Comparison of ENCODE assay signal across 20 cellular contexts in the genomic region with DNA sequence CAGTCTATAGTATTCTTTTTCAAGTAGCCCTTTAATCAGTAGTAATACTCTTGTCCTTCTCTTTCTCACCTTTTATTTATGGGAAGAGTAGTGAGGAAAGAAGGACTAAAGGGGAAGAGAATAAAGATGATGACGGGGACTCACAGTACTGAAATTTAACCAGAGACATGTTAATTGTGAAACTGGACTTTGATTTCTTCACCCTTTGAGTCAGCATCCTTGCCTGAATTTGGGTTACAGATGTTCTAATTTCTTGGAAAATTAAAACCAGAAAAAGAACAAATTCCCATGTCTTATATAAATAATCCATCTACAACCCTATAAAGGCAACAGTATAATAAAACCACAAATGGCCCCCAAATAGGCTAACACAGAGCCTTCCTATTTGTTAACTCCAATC. TPM values are rescaled to one million over a fixed set of nuclear protein-coding genes. Genes with fewer than 3 reads are reported as not detected.
DNase-seq lines count a peak whose midpoint lies in the region; ATAC-seq and TF ChIP-seq lines count a peak whose summit lies in the region.
"Had no signal": no experiment of that assay in that cellular context is flagged by ENCODE, and none has a peak within 500 bp of the region (broad histone marks: within the 10 kb centered on the region; RNA-seq: fewer than 3 reads in every experiment).

No MANE protein-coding gene starts in this region.

- peaks cover 10% of the 10 kb centered on the region for H3K27me3 Mint-ChIP-seq in activated T-helper 2 cell treated with anti-CD3 and anti-CD28 coated beads, Interferon-gamma antibody, Interleukin-2, Interleukin-4, amounts not matched to agents 10 μg/mL and 5 μg/mL and 100 μg/mL, durations not matched to agents 14 hours and 24 hours and 36 hours (ENCODE audit: low read depth)

- intact Hi-C loops in Right ventricle myocardium superior (cut with DNase I), result no loop called here
- intact Hi-C loops in cardiac septum (cut with DNase I), result no loop called here
- intact Hi-C loops in sciatic nerve (cut with DNase I), result no loop called here
- intact Hi-C loops in activated T-helper 2 cell treated with anti-CD3 and anti-CD28 coated beads, Interferon-gamma antibody, Interleukin-2, Interleukin-4, amounts not matched to agents 10 μg/mL and 5 μg/mL and 100 μg/mL, durations not matched to agents 14 hours and 24 hours and 36 hours (cut with micrococcal nuclease), result no loop called here

- TF ChIP-seq CTCF in fibroblast of mammary gland (conservative IDR thresholded peaks at IDR 0.05; ENCODE audit: control insufficient read depth, insufficient read depth, low read depth, low read length) (no peak), GM10266 (IDR thresholded peaks at IDR 0.05; ENCODE audit: control insufficient read depth, insufficient read depth, low read depth, missing control alignments) (no peak)

- no peak overlapping the region for H3K27ac Mint-ChIP-seq in activated T-helper 2 cell treated with anti-CD3 and anti-CD28 coated beads, Interferon-gamma antibody, Interleukin-2, Interleukin-4, amounts not matched to agents 10 μg/mL and 5 μg/mL and 100 μg/mL, durations not matched to agents 14 hours and 24 hours and 36 hours
- H3K27ac Mint-ChIP-seq: CD8-positive, alpha-beta T cell had no signal

- no peaks in the 10 kb centered on the region for H3K36me3 Mint-ChIP-seq in activated T-helper 2 cell treated with anti-CD3 and anti-CD28 coated beads, Interferon-gamma antibody, Interleukin-2, Interleukin-4, amounts not matched to agents 10 μg/mL and 5 μg/mL and 100 μg/mL, durations not matched to agents 14 hours and 24 hours and 36 hours (ENCODE audit: low read depth)
- H3K36me3 Mint-ChIP-seq: CD8-positive, alpha-beta T cell had no signal

- ATAC-seq in Right ventricle myocardium superior (ENCODE audit: poor library complexity) (peak; percentile 38), sciatic nerve (peak; percentile 53), HG03039 (IDR thresholded peaks at IDR 0.05; ENCODE audit: unreplicated experiment) (no peak)
- ATAC-seq: CD8-positive, alpha-beta T cell had no signal

- H3K4me3 Mint-ChIP-seq in activated T-helper 2 cell treated with anti-CD3 and anti-CD28 coated beads, Interferon-gamma antibody, Interleukin-2, Interleukin-4, amounts not matched to agents 10 μg/mL and 5 μg/mL and 100 μg/mL, durations not matched to agents 14 hours and 24 hours and 36 hours (ENCODE audit: low read depth), result no peak overlapping the region
- H3K4me3 Mint-ChIP-seq: CD8-positive, alpha-beta T cell had no signal

- DNase-seq in Right ventricle myocardium superior (no peak), cardiac septum (ENCODE audit: low spot score) (no peak), LHCN-M2 (ENCODE audit: low read depth) (peak; percentile 2), fibroblast of mammary gland (ENCODE audit: low read depth) (peak; percentile 90), sciatic nerve (ENCODE audit: low spot score) (no peak), GM10266 (ENCODE audit: extremely low spot score) (no peak)
- DNase-seq in activated T-helper 2 cell treated with anti-CD3 and anti-CD28 coated beads, Interferon-gamma antibody, Interleukin-2, Interleukin-4, amounts not matched to agents 10 μg/mL and 5 μg/mL and 100 μg/mL, durations not matched to agents 14 hours and 24 hours and 36 hours (ENCODE audit: low spot score), result no peak
- DNase-seq: 8988T; Calu3; CD8-positive, alpha-beta T cell; EL; NCI-H1694 treated with DMSO at 0.1 percent for 48 hours; NCI-H748 treated with DMSO at 0.1 percent for 48 hours; SHP77 treated with DMSO at 0.1 percent for 48 hours; SK-N-SH had no signal

- H3K4me3 ChIP-seq in fibroblast of mammary gland (ENCODE audit: control insufficient read depth, low read depth, low read length), result no peak overlapping the region
- H3K4me3 ChIP-seq: BLaER1 treated with 17β-estradiol and CSF1 and Interleukin-3, amounts not matched to agents 10 nM and 100 nM; HAP-1 had no signal

- no peaks in the 10 kb centered on the region for H3K9me3 Mint-ChIP-seq in activated T-helper 2 cell treated with anti-CD3 and anti-CD28 coated beads, Interferon-gamma antibody, Interleukin-2, Interleukin-4, amounts not matched to agents 10 μg/mL and 5 μg/mL and 100 μg/mL, durations not matched to agents 14 hours and 24 hours and 36 hours
- H3K9me3 Mint-ChIP-seq: CD8-positive, alpha-beta T cell had no signal

- H3K4me1 Mint-ChIP-seq in activated T-helper 2 cell treated with anti-CD3 and anti-CD28 coated beads, Interferon-gamma antibody, Interleukin-2, Interleukin-4, amounts not matched to agents 10 μg/mL and 5 μg/mL and 100 μg/mL, durations not matched to agents 14 hours and 24 hours and 36 hours (ENCODE audit: low read depth), result no peaks in the 10 kb centered on the region

RNA-seq across cellular contexts. Expression of a gene that starts 52.0 kb away (rescaled TPM):
- total RNA-seq in Right ventricle myocardium superior (23.7 TPM), cardiac septum (1.3 TPM), LHCN-M2 (2014; rRNA removed) (not detected in 2 replicates), sciatic nerve (4.6 TPM)
- 0.02 TPM for polyA plus RNA-seq in LHCN-M2 (2012)
- total RNA-seq in activated T-helper 2 cell treated with anti-CD3 and anti-CD28 coated beads, Interferon-gamma antibody, Interleukin-2, Interleukin-4, amounts not matched to agents 10 μg/mL and 5 μg/mL and 100 μg/mL, durations not matched to agents 14 hours and 24 hours and 36 hours, result not detected in 2 replicates
- total RNA-seq: CD8-positive, alpha-beta T cell; HT1080; OCI-LY7 had no signal

RNA-seq across cellular contexts. Expression of a gene that starts 56.9 kb away (rescaled TPM):
- total RNA-seq in Right ventricle myocardium superior, result 10.8 TPM
- total RNA-seq in cardiac septum, result 15.7 TPM
- 2.9 and 4.2 TPM in 2 replicates for total RNA-seq in LHCN-M2 (2014; rRNA removed)
- polyA plus RNA-seq in LHCN-M2 (2012), result 9.2 TPM
- total RNA-seq in sciatic nerve, result 36.1 TPM
- total RNA-seq in activated T-helper 2 cell treated with anti-CD3 and anti-CD28 coated beads, Interferon-gamma antibody, Interleukin-2, Interleukin-4, amounts not matched to agents 10 μg/mL and 5 μg/mL and 100 μg/mL, durations not matched to agents 14 hours and 24 hours and 36 hours, result 5.1 and 5.9 TPM in 2 replicates
- total RNA-seq: CD8-positive, alpha-beta T cell had no signal

Comparison
In these comparisons a context has a peak if more than half of its experiments do, and no peak if none do; other contexts are left out.
1. DNase-seq: peak in LHCN-M2 (single experiment) and fibroblast of mammary gland (single experiment); none in Right ventricle myocardium superior (single experiment), cardiac septum (single experiment), sciatic nerve (single experiment), activated T-helper 2 cell treated with anti-CD3 and anti-CD28 coated beads, Interferon-gamma antibody, Interleukin-2, Interleukin-4, amounts not matched to agents 10 μg/mL and 5 μg/mL and 100 μg/mL, durations not matched to agents 14 hours and 24 hours and 36 hours (single experiment) and GM10266 (single experiment).